In the genomic region with DNA sequence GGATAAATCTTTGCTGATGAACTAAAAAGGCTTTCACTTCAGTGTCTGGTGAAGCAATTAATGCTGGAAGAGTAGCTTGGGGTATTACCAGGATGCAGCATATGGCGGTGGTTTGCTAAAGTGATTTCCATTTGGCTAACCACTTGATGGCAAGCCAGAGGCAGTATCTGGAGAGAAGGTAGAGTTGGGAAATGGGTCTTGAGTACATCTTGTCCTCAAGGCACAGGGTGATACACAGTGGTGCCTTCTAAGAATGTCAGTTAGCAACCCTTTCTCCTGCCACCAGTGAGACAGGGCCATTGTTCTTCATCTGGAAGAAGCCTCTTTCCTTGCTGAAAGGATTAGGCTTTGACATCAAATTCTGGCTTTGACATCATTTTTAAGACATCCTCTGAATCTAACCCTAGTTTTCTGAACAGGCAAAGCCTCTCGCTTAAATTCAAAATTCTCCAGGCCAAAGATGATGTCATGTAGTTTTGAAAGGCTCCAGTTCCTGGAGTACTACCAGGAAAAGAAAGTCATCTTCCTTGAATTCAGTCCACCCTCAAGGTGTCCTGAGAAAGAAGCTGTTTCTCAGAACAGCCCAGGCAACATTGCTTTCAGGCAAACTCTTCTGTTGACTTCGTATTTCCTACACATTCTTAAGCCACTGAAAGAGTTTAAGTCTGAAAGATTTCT, we compare ENCODE assay signal across 11 cellular contexts.
DNase-seq lines count a peak whose midpoint lies in the region; ATAC-seq, FAIRE-seq and TF ChIP-seq lines count a peak whose summit lies in the region.
"Had no signal": no experiment of that assay in that cellular context is flagged by ENCODE, and none has a peak within 500 bp of the region (broad histone marks: within the 10 kb centered on the region; RNA-seq: fewer than 3 reads in every experiment).

No MANE protein-coding gene starts in this region.

- H3K9me3 Mint-ChIP-seq in activated naive CD4-positive, alpha-beta T cell treated with anti-CD3 and anti-CD28 coated beads, Interleukin-2, amount 50 U/mL, for 72 hours = peaks cover 6% of the 10 kb centered on the region in 2 donors
- H3K9me3 Mint-ChIP-seq: WTC11 had no signal

- FAIRE-seq in H54 (lab: Jason Lieb, UNC) = peak; percentile 57

- H3K4me1 ChIP-seq in heart left ventricle = peaks cover 8 to 68% (median 49%) of the 10 kb centered on the region in 12 donors

- H3K27ac Mint-ChIP-seq in activated naive CD4-positive, alpha-beta T cell treated with anti-CD3 and anti-CD28 coated beads, Interleukin-2, amount 50 U/mL, for 72 hours = peak overlapping the region; percentile 80 to 92
- H3K27ac Mint-ChIP-seq: dendritic cell treated with granulocyte-macrophage colony-stimulating factor and Interleukin-4, amounts not matched to agents 40 ng/mL and 50 ng/mL, for 4 days; WTC11 had no signal

- peaks cover 49 to 98% of the 10 kb centered on the region in 2 donors for H3K36me3 Mint-ChIP-seq in activated naive CD4-positive, alpha-beta T cell treated with anti-CD3 and anti-CD28 coated beads, Interleukin-2, amount 50 U/mL, for 72 hours
- H3K36me3 Mint-ChIP-seq: WTC11 had no signal

- H3K27me3 ChIP-seq in heart left ventricle = no peaks in the 10 kb centered on the region

- TF ChIP-seq POLR2A in H54 (IDR thresholded peaks at IDR 0.05; ENCODE audit: low read depth, low read length) (no peak), heart left ventricle (IDR thresholded peaks at IDR 0.05) (no peak)

- peak overlapping the region; percentile 36 to 98 (median 73) for H3K27ac ChIP-seq in heart left ventricle
- peak overlapping the region in 12 of 21 experiments; percentile 2 to 78 (median 47) for H3K27ac ChIP-seq in skin epidermis

- H3K36me3 ChIP-seq in heart left ventricle = peaks cover 0 to 84% (median 59%) of the 10 kb centered on the region in 9 donors

- H3K4me3 ChIP-seq in heart left ventricle (no peak overlapping the region), skin epidermis (no peak overlapping the region)

- DNase-seq in H54 (ENCODE audit: insufficient read length, low spot score) (no peak), heart left ventricle (peak in 1 of 5 donors; percentile 37), NCI-H2029 (lab: John Stamatoyannopoulos, UW) (no peak), NCI-H128 (lab: John Stamatoyannopoulos, UW; ENCODE audit: unreplicated experiment) (no peak), HuH-7 (ENCODE audit: low spot score) (no peak)
- no peak for DNase-seq in activated naive CD4-positive, alpha-beta T cell treated with anti-CD3 and anti-CD28 coated beads, Interleukin-2, amount 50 U/mL, for 72 hours (ENCODE audit: low spot score in 2 of 2)
- DNase-seq: MM.1S had no signal

- TF ChIP-seq CTCF in heart left ventricle (IDR thresholded peaks at IDR 0.05) = no peak

- WGBS in heart left ventricle, 4 donors = 52 to 69% (median 62%) methylated on average over 3 of the region's 3 CpGs

- no peaks in the 10 kb centered on the region for H3K9me3 ChIP-seq in heart left ventricle

- no peak for ATAC-seq in activated naive CD4-positive, alpha-beta T cell treated with anti-CD3 and anti-CD28 coated beads, Interleukin-2, amount 50 U/mL, for 72 hours
- ATAC-seq in heart left ventricle (peak; percentile 65 to 84 (median 76)), GM18511 (IDR thresholded peaks at IDR 0.05; ENCODE audit: unreplicated experiment) (no peak)
- ATAC-seq: WTC11 had no signal

- intact Hi-C loops in heart left ventricle (cut with DNase I) = no loop called here

Comparison
In these comparisons a context has a peak if more than half of its experiments do, and no peak if none do; other contexts are left out.
1. ATAC-seq: peak in heart left ventricle (4 of 4); none in activated naive CD4-positive, alpha-beta T cell treated with anti-CD3 and anti-CD28 coated beads, Interleukin-2, amount 50 U/mL, for 72 hours (0 of 2) and GM18511 (single experiment).